23 cellular contexts compared by ENCODE assay signal in genomic region chr11:113550179-113550578, GRCh38.
DNase-seq lines count a peak whose midpoint lies in the region; ATAC-seq and TF ChIP-seq lines count a peak whose summit lies in the region.
"Had no signal": no experiment of that assay in that cellular context is flagged by ENCODE, and none has a peak within 500 bp of the region (broad histone marks: within the 10 kb centered on the region; RNA-seq: fewer than 3 reads in every experiment).

No MANE protein-coding gene starts in this region.

- CTCF ChIA-PET in Caco-2 (lab: Charles Lee) = no interaction called here

- intact Hi-C loops in Caco-2 (cut with micrococcal nuclease; ENCODE audit: unreplicated experiment) (no loop called here), lower leg skin (cut with DNase I; ENCODE audit: low total_unique reads) (no loop called here)

- no peak for ATAC-seq in GM18502 (IDR thresholded peaks at IDR 0.05; ENCODE audit: poor library complexity, unreplicated experiment)
- ATAC-seq: stimulated activated memory B cell treated with anti-CD40 and anti-IgM and Interleukin-4, amounts not matched to agents 10 μg/mL and 1 μg/mL and 100 μg/mL, for 72 hours had no signal

- TF ChIP-seq CTCF in Caco-2 (IDR thresholded peaks at IDR 0.05; ENCODE audit: insufficient read depth in 1 of 2, low read depth in 1 of 2, low read length in 1 of 2, severe bottlenecking in 1 of 2, unreplicated experiment in 1 of 2) (no peak), endodermal cell (conservative IDR thresholded peaks at IDR 0.05) (no peak), lower leg skin (IDR thresholded peaks at IDR 0.05) (no peak)

- H3K27ac ChIP-seq in endodermal cell (ENCODE audit: low read depth, low read length) = peak overlapping the region; percentile 68
- H3K27ac ChIP-seq: colonic mucosa, SK-N-MC, upper lobe of right lung had no signal

- no peaks in the 10 kb centered on the region for H3K27me3 Mint-ChIP-seq in Caco-2 (ENCODE audit: insufficient read depth, unreplicated experiment)
- peaks cover 2% of the 10 kb centered on the region for H3K27me3 Mint-ChIP-seq in endodermal cell (ENCODE audit: insufficient read depth)
- H3K27me3 Mint-ChIP-seq: brain had no signal

- POLR2A ChIA-PET in Caco-2 (lab: Charles Lee) = no interaction called here

- H3K9ac ChIP-seq in endodermal cell (ENCODE audit: extremely low read depth, low read length, poor library complexity, severe bottlenecking) = no peak overlapping the region

- H3K9me3 Mint-ChIP-seq in Caco-2 (ENCODE audit: unreplicated experiment) (peaks cover 20% of the 10 kb centered on the region), endodermal cell (no peaks in the 10 kb centered on the region)
- H3K9me3 Mint-ChIP-seq: activated naive CD8-positive, alpha-beta T cell treated with anti-CD3 and anti-CD28 coated beads, Interleukin-2, amount 10 ng/mL, durations not matched to agents 7 days and 5 days; activated T-helper 1 cell treated with anti-CD3 and anti-CD28 coated beads, Interleukin-12 subunit alpha, Interleukin-12 subunit beta, Interleukin-2, Interleukin-4 antibody, amounts not matched to agents 30 ng/mL and 10 ng/mL and 1 ng/mL, durations not matched to agents 14 hours and 24 hours and 36 hours; neural crest cell; stimulated activated memory B cell treated with anti-CD40 and anti-IgM and Interleukin-4, amounts not matched to agents 10 μg/mL and 1 μg/mL and 100 μg/mL, for 72 hours had no signal

- 80 to 99% methylated on average over 1 to 2 of the region's 2 CpGs for WGBS in endodermal cell (ENCODE audit: insufficient coverage in 1 of 2, insufficient read length in 1 of 2), 2 experiments
- 61 to 71% methylated on average over 2 of the region's 2 CpGs for WGBS in lower leg skin, 2 donors

- DNase-seq in Caco-2 (no peak), NCI-H1092 treated with DMSO at 0.1 percent for 48 hours (lab: John Stamatoyannopoulos, UW) (peak; percentile 91), NCI-H510A (lab: John Stamatoyannopoulos, UW) (peak; percentile 73), endodermal cell (peak; percentile 37), germinal center (ENCODE audit: low spot score) (no peak), lower leg skin (ENCODE audit: low spot score in 2 of 2) (no peak), HuH-7 (ENCODE audit: low spot score) (no peak)
- DNase-seq: activated CD4-positive, CD25-positive, alpha-beta regulatory T cell; activated CD8-positive, alpha-beta memory T cell treated with anti-CD3 and anti-CD28 coated beads for 24 hours; activated naive CD8-positive, alpha-beta T cell treated with anti-CD3 and anti-CD28 coated beads, Interleukin-2, amount 10 ng/mL, durations not matched to agents 7 days and 5 days; colonic mucosa; DMS53; foreskin fibroblast; hypothalamus; kidney glomerular epithelial cell; T-helper 9 cell had no signal

- no peaks in the 10 kb centered on the region for H3K36me3 ChIP-seq in Caco-2 (ENCODE audit: control insufficient read depth, insufficient read depth, low read length)
- no peaks in the 10 kb centered on the region for H3K36me3 ChIP-seq in endodermal cell (ENCODE audit: control insufficient read depth, insufficient read depth, low read length)
- H3K36me3 ChIP-seq: colonic mucosa, upper lobe of right lung had no signal

- no peak overlapping the region for H3K4me3 Mint-ChIP-seq in Caco-2 (ENCODE audit: unreplicated experiment)
- H3K4me3 Mint-ChIP-seq in endodermal cell = no peak overlapping the region
- H3K4me3 Mint-ChIP-seq: activated naive CD8-positive, alpha-beta T cell treated with anti-CD3 and anti-CD28 coated beads, Interleukin-2, amount 10 ng/mL, durations not matched to agents 7 days and 5 days; activated T-helper 1 cell treated with anti-CD3 and anti-CD28 coated beads, Interleukin-12 subunit alpha, Interleukin-12 subunit beta, Interleukin-2, Interleukin-4 antibody, amounts not matched to agents 30 ng/mL and 10 ng/mL and 1 ng/mL, durations not matched to agents 14 hours and 24 hours and 36 hours; brain; neural crest cell; stimulated activated memory B cell treated with anti-CD40 and anti-IgM and Interleukin-4, amounts not matched to agents 10 μg/mL and 1 μg/mL and 100 μg/mL, for 72 hours had no signal

- peaks cover 35% of the 10 kb centered on the region for H3K4me1 Mint-ChIP-seq in Caco-2 (ENCODE audit: low read depth, unreplicated experiment)
- peaks cover 19% of the 10 kb centered on the region for H3K4me1 Mint-ChIP-seq in endodermal cell
- H3K4me1 Mint-ChIP-seq: activated naive CD8-positive, alpha-beta T cell treated with anti-CD3 and anti-CD28 coated beads, Interleukin-2, amount 10 ng/mL, durations not matched to agents 7 days and 5 days; stimulated activated memory B cell treated with anti-CD40 and anti-IgM and Interleukin-4, amounts not matched to agents 10 μg/mL and 1 μg/mL and 100 μg/mL, for 72 hours had no signal

- no peaks in the 10 kb centered on the region for H3K9me3 ChIP-seq in Caco-2
- H3K9me3 ChIP-seq in endodermal cell (ENCODE audit: control insufficient read depth, low read length) = no peaks in the 10 kb centered on the region
- H3K9me3 ChIP-seq: colonic mucosa, upper lobe of right lung had no signal

- H3K4me3 ChIP-seq in Caco-2 (ENCODE audit: low read depth, low read length) (no peak overlapping the region), endodermal cell (ENCODE audit: low read length) (no peak overlapping the region), lower leg skin (ENCODE audit: low read depth, poor library complexity, severe bottlenecking) (no peak overlapping the region)
- H3K4me3 ChIP-seq: colonic mucosa, SK-N-MC, upper lobe of right lung had no signal

- no peaks in the 10 kb centered on the region for H3K27me3 ChIP-seq in Caco-2 (replicated peaks; ENCODE audit: control insufficient read depth, insufficient read depth, low read length)
- no peaks in the 10 kb centered on the region for H3K27me3 ChIP-seq in endodermal cell (ENCODE audit: control insufficient read depth, insufficient read depth, low read length, poor library complexity, severe bottlenecking)
- H3K27me3 ChIP-seq: colonic mucosa had no signal

- peak overlapping the region; percentile 65 for H3K27ac Mint-ChIP-seq in Caco-2 (ENCODE audit: unreplicated experiment)
- no peak overlapping the region for H3K27ac Mint-ChIP-seq in endodermal cell
- H3K27ac Mint-ChIP-seq: activated naive CD8-positive, alpha-beta T cell treated with anti-CD3 and anti-CD28 coated beads, Interleukin-2, amount 10 ng/mL, durations not matched to agents 7 days and 5 days; activated T-helper 1 cell treated with anti-CD3 and anti-CD28 coated beads, Interleukin-12 subunit alpha, Interleukin-12 subunit beta, Interleukin-2, Interleukin-4 antibody, amounts not matched to agents 30 ng/mL and 10 ng/mL and 1 ng/mL, durations not matched to agents 14 hours and 24 hours and 36 hours; stimulated activated memory B cell treated with anti-CD40 and anti-IgM and Interleukin-4, amounts not matched to agents 10 μg/mL and 1 μg/mL and 100 μg/mL, for 72 hours had no signal

- BruUV-seq in Caco-2 (replicated peaks; lab: Mats Ljungman, UMichigan) = no TSS peak

- H3K4me1 ChIP-seq in Caco-2 = peaks cover 25% of the 10 kb centered on the region
- H3K4me1 ChIP-seq in endodermal cell (ENCODE audit: control insufficient read depth, insufficient read depth, low read length) = no peaks in the 10 kb centered on the region
- H3K4me1 ChIP-seq: colonic mucosa, upper lobe of right lung had no signal

- H3K36me3 Mint-ChIP-seq in Caco-2 (ENCODE audit: insufficient read depth, unreplicated experiment) = no peaks in the 10 kb centered on the region
- no peaks in the 10 kb centered on the region for H3K36me3 Mint-ChIP-seq in endodermal cell (ENCODE audit: low read depth)
- H3K36me3 Mint-ChIP-seq: activated naive CD8-positive, alpha-beta T cell treated with anti-CD3 and anti-CD28 coated beads, Interleukin-2, amount 10 ng/mL, durations not matched to agents 7 days and 5 days; brain; stimulated activated memory B cell treated with anti-CD40 and anti-IgM and Interleukin-4, amounts not matched to agents 10 μg/mL and 1 μg/mL and 100 μg/mL, for 72 hours had no signal

- TF ChIP-seq POLR2A in lower leg skin (IDR thresholded peaks at IDR 0.05) = no peak

Comparison
In these comparisons a context has a peak if more than half of its experiments do, and no peak if none do; other contexts are left out.
1. DNase-seq: peak in NCI-H1092 treated with DMSO at 0.1 percent for 48 hours (single experiment), NCI-H510A (single experiment) and endodermal cell (single experiment); none in Caco-2 (0 of 2), germinal center (single experiment), lower leg skin (0 of 2) and HuH-7 (single experiment).